21 cellular contexts compared by ENCODE assay signal in genomic region chr5:5570646-5571045, GRCh38.
DNase-seq lines count a peak whose midpoint lies in the region; ATAC-seq, FAIRE-seq and TF ChIP-seq lines count a peak whose summit lies in the region.
"Had no signal": no experiment of that assay in that cellular context is flagged by ENCODE, and none has a peak within 500 bp of the region (broad histone marks: within the 10 kb centered on the region; RNA-seq: fewer than 3 reads in every experiment).

No MANE protein-coding gene starts in this region.

- TF ChIP-seq RAD21 in K562 (CRISPR knock-in tag; conservative IDR thresholded peaks at IDR 0.05 in 1 of 2, IDR thresholded peaks at IDR 0.05 in 1 of 2), result no peak

- H4K20me1 ChIP-seq in H9 (ENCODE audit: control insufficient read depth, insufficient read depth, insufficient read length) (no peaks in the 10 kb centered on the region), K562 (replicated peaks; ENCODE audit: control insufficient read depth, insufficient read depth, low read length) (no peaks in the 10 kb centered on the region; the same call in 1 of the 2 replicates)
- H4K20me1 ChIP-seq: BLaER1 treated with 17β-estradiol and CSF1 and Interleukin-3, amounts not matched to agents 10 nM and 100 nM had no signal

- ATAC-seq in K562, result no peak
- ATAC-seq: A549; CD8-positive, alpha-beta T cell had no signal

- no peak for TF ChIP-seq EP300 in K562 (IDR thresholded peaks at IDR 0.05; ENCODE audit: low read length)

- H3T11ph ChIP-seq in H9 (ENCODE audit: low read length), result no peak overlapping the region

- H3K79me1 ChIP-seq in H9 (ENCODE audit: insufficient read depth, low read depth, low read length, poor library complexity, severe bottlenecking), result no peaks in the 10 kb centered on the region

- H3K36me3 Mint-ChIP-seq in H9 (ENCODE audit: insufficient read depth in 1 of 3, low read depth in 3 of 3), result no peaks in the 10 kb centered on the region
- H3K36me3 Mint-ChIP-seq: CD8-positive, alpha-beta T cell had no signal

- no peak overlapping the region for H4K5ac ChIP-seq in H9 (ENCODE audit: insufficient read length, low read depth, low read length)

- peak overlapping the region; percentile 25; the same call in 1 of the 2 replicates for H3K14ac ChIP-seq in H9 (ENCODE audit: insufficient read depth, low read length)

- no peak overlapping the region for H2AK5ac ChIP-seq in H9 (ENCODE audit: insufficient read length, low read length)

- no peaks in the 10 kb centered on the region; a peak in 1 of 5 replicates for H3K9me3 Mint-ChIP-seq in H9
- H3K9me3 Mint-ChIP-seq: CD4-positive, alpha-beta T cell; CD8-positive, alpha-beta T cell had no signal

- no peak overlapping the region for H2BK15ac ChIP-seq in H9 (ENCODE audit: low read depth, low read length)

- H3K4ac ChIP-seq in H9 (ENCODE audit: low read depth, low read length), result no peak overlapping the region

- H2BK5ac ChIP-seq in H9 (ENCODE audit: insufficient read length, low read length), result no peak overlapping the region

- no peaks in the 10 kb centered on the region for H3K27me3 ChIP-seq in H9 (ENCODE audit: insufficient read depth, low read length)
- H3K27me3 ChIP-seq in K562 (ENCODE audit: control insufficient read depth in 2 of 2, insufficient read depth in 2 of 2, low read length in 2 of 2), result peaks cover 30 to 73% of the 10 kb centered on the region in 2 experiments
- H3K27me3 ChIP-seq in tibial artery, result no peaks in the 10 kb centered on the region
- H3K27me3 ChIP-seq: BLaER1 treated with 17β-estradiol and CSF1 and Interleukin-3, amounts not matched to agents 10 nM and 100 nM had no signal

- H3K27me3 Mint-ChIP-seq in H9 (ENCODE audit: low read depth), result peaks cover 3% of the 10 kb centered on the region

- TF ChIP-seq CTCF in H9 (conservative IDR thresholded peaks at IDR 0.05), result no peak
- TF ChIP-seq CTCF in K562 (IDR thresholded peaks at IDR 0.05 in 2 of 3, conservative IDR thresholded peaks at IDR 0.05 in 1 of 3; ENCODE audit: insufficient read depth in 2 of 3, low read depth in 1 of 3, low read length in 3 of 3), result no peak
- TF ChIP-seq CTCF in tibial artery (IDR thresholded peaks at IDR 0.05), result no peak

- DNase-seq in H9 (no peak), K562 (ENCODE audit: extremely low read depth in 1 of 4, low spot score in 3 of 4) (no peak), tibial artery (no peak), NCI-H524 (lab: John Stamatoyannopoulos, UW) (no peak), KBM-7 (no peak)
- DNase-seq: AML-193; Caco-2; Calu3; CD4-positive, alpha-beta T cell; CD8-positive, alpha-beta T cell; DMS79 treated with DMSO at 0.1 percent for 48 hours; GF-D8 had no signal

- H3K9ac ChIP-seq in H9 (ENCODE audit: extremely low read depth, insufficient read length, low read length) (no peak overlapping the region), K562 (ENCODE audit: insufficient read depth in 1 of 2, low read depth in 2 of 2, low read length in 2 of 2) (no peak overlapping the region)
- H3K9ac ChIP-seq: BLaER1 treated with 17β-estradiol and CSF1 and Interleukin-3, amounts not matched to agents 10 nM and 100 nM had no signal

- no peak overlapping the region for H2BK120ac ChIP-seq in H9 (ENCODE audit: low read depth, low read length, poor library complexity, severe bottlenecking)

- no peak overlapping the region for H2BK20ac ChIP-seq in H9 (ENCODE audit: low read depth, low read length, poor library complexity, severe bottlenecking)

- H3K4me3 ChIP-seq in K562, result no peak overlapping the region
- no peak overlapping the region for H3K4me3 ChIP-seq in tibial artery
- H3K4me3 ChIP-seq: A549; BLaER1 treated with 17β-estradiol and CSF1 and Interleukin-3, amounts not matched to agents 10 nM and 100 nM had no signal

- peaks cover 18 to 23% of the 10 kb centered on the region in 2 experiments for H3K4me1 Mint-ChIP-seq in H9
- H3K4me1 Mint-ChIP-seq: B cell had no signal

- H4K8ac ChIP-seq in H9 (replicated peaks; ENCODE audit: insufficient read length, low read depth, low read length), result no peak overlapping the region

- H3K18ac ChIP-seq in H9 (ENCODE audit: insufficient read length, low read depth, low read length), result no peak overlapping the region

- H3K79me2 ChIP-seq in H9 (ENCODE audit: insufficient read depth, low read length) (no peaks in the 10 kb centered on the region), K562 (ENCODE audit: control insufficient read depth, insufficient read depth, low read length) (no peaks in the 10 kb centered on the region)

- H3K36me3 ChIP-seq in K562 (ENCODE audit: control insufficient read depth, insufficient read depth, low read length) (no peaks in the 10 kb centered on the region), tibial artery (no peaks in the 10 kb centered on the region)
- H3K36me3 ChIP-seq: BLaER1 treated with 17β-estradiol and CSF1 and Interleukin-3, amounts not matched to agents 10 nM and 100 nM had no signal

- H3K56ac ChIP-seq in H9 (ENCODE audit: insufficient read length, low read depth, low read length), result no peak overlapping the region

- no peaks in the 10 kb centered on the region for H3K9me3 ChIP-seq in H9 (ENCODE audit: control insufficient read depth, low read depth, low read length)
- no peaks in the 10 kb centered on the region for H3K9me3 ChIP-seq in K562 (replicated peaks; ENCODE audit: control insufficient read depth, insufficient read depth, low read depth, low read length)
- H3K9me3 ChIP-seq in tibial artery, result no peaks in the 10 kb centered on the region
- H3K9me3 ChIP-seq: A549; BLaER1 treated with 17β-estradiol and CSF1 and Interleukin-3, amounts not matched to agents 10 nM and 100 nM; Caco-2 had no signal

- H4K91ac ChIP-seq in H9 (ENCODE audit: insufficient read length, low read depth, low read length), result no peak overlapping the region

- WGBS in H9 (ENCODE audit: extremely low coverage, insufficient read length, low lambda C conversion rate), result no CpG with 5 or more reads among the region's 8 CpGs
- WGBS in K562 (ENCODE audit: insufficient coverage, low coverage, missing lambda C conversion rate), result 11% methylated on average over 8 of the region's 8 CpGs

- H3K27ac Mint-ChIP-seq in H9, result no peak overlapping the region
- H3K27ac Mint-ChIP-seq: B cell; CD4-positive, alpha-beta T cell; CD8-positive, alpha-beta T cell had no signal

- POLR2A ChIA-PET in K562 (lab: Yijun Ruan, JAX), result no interaction called here

- no peak overlapping the region for H2BK12ac ChIP-seq in H9 (ENCODE audit: insufficient read length, low read depth, low read length)

- H3K23me2 ChIP-seq in H9 (ENCODE audit: insufficient read length, low read depth, low read length, poor library complexity, severe bottlenecking), result no peaks in the 10 kb centered on the region

- H3K27ac ChIP-seq in H9 (ENCODE audit: insufficient read length, low read depth, low read length) (no peak overlapping the region), K562 (ENCODE audit: extremely low read depth, low read depth, low read length) (no peak overlapping the region), tibial artery (peak overlapping the region; percentile 76 to 83)
- H3K27ac ChIP-seq: 22Rv1; A549; BLaER1 treated with 17β-estradiol and CSF1 and Interleukin-3, amounts not matched to agents 10 nM and 100 nM; C4-2B had no signal

- in situ Hi-C loops in K562 (cut with MboI), result no loop called here
- in situ Hi-C loops in KBM-7 (cut with MboI; ENCODE audit: low pct_unique_long_range_greater_than_20kb, low sequenced_read_pairs), result no loop called here

- H3K4me2 ChIP-seq in H9 (ENCODE audit: insufficient read depth, insufficient read length, low read length) (no peak overlapping the region), K562 (ENCODE audit: insufficient read depth, low read length) (no peak overlapping the region)
- H3K4me2 ChIP-seq: A549; BLaER1 treated with 17β-estradiol and CSF1 and Interleukin-3, amounts not matched to agents 10 nM and 100 nM had no signal

- intact Hi-C loops in K562 (cut with micrococcal nuclease) (no loop called here), tibial artery (cut with DNase I; ENCODE audit: low total_unique reads) (loop anchor here (5.0 kb wide), 1 partner anchor 87 kb away; no protein-coding TSS in a partner anchor)

- CTCF ChIA-PET in K562 (lab: Yijun Ruan, JAX; ENCODE audit: low intra/inter-chr PET ratio), result no interaction called here

- H3K4me1 ChIP-seq in H9 (ENCODE audit: insufficient read depth, low read length), result no peaks in the 10 kb centered on the region
- H3K4me1 ChIP-seq in K562 (replicated peaks in 1 of 2; ENCODE audit: control insufficient read depth in 2 of 2, insufficient read depth in 2 of 2, low read length in 2 of 2), result no peaks in the 10 kb centered on the region; a peak in 1 of 5 replicates
- H3K4me1 ChIP-seq in tibial artery, result peaks cover 0 to 40% (median 27%) of the 10 kb centered on the region in 4 donors
- H3K4me1 ChIP-seq: A549; BLaER1 treated with 17β-estradiol and CSF1 and Interleukin-3, amounts not matched to agents 10 nM and 100 nM; Caco-2 had no signal

- no peak for FAIRE-seq in K562 (lab: Jason Lieb, UNC)
- FAIRE-seq: A549, D721Med, G401.6, GM12891, GM19239 had no signal

- H3K23ac ChIP-seq in H9 (ENCODE audit: insufficient read length, low read depth, low read length), result no peak overlapping the region

- no peak overlapping the region for H3K4me3 Mint-ChIP-seq in H9
- H3K4me3 Mint-ChIP-seq: B cell; CD4-positive, alpha-beta T cell; CD8-positive, alpha-beta T cell had no signal

- no peaks in the 10 kb centered on the region for H3K9me1 ChIP-seq in K562 (ENCODE audit: control insufficient read depth, insufficient read depth, low read length)

- no TSS peak for BruUV-seq in K562 (replicated peaks; lab: Mats Ljungman, UMichigan)

- no peak for TF ChIP-seq POLR2A in K562 (conservative IDR thresholded peaks at IDR 0.05)

- H2AFZ ChIP-seq in H9 (ENCODE audit: low read length) (no peak overlapping the region), K562 (ENCODE audit: low read depth, low read length) (no peak overlapping the region)

TF ChIP-seq in K562, 482 proteins besides CTCF, POLR2A, EP300 and RAD21:
- TF ChIP-seq, protein P1, sequence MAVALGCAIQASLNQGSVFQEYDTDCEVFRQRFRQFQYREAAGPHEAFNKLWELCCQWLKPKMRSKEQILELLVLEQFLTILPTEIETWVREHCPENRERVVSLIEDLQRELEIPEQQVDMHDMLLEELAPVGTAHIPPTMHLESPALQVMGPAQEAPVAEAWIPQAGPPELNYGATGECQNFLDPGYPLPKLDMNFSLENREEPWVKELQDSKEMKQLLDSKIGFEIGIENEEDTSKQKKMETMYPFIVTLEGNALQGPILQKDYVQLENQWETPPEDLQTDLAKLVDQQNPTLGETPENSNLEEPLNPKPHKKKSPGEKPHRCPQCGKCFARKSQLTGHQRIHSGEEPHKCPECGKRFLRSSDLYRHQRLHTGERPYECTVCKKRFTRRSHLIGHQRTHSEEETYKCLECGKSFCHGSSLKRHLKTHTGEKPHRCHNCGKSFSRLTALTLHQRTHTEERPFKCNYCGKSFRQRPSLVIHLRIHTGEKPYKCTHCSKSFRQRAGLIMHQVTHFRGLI (CRISPR knock-in tag; IDR thresholded peaks at IDR 0.05), result no peak
- TF ChIP-seq HDAC2 (IDR thresholded peaks at IDR 0.05) (no peak), HCFC1 (IDR thresholded peaks at IDR 0.05; ENCODE audit: low read depth, low read length) (no peak), HMG20A (CRISPR knock-in tag; conservative IDR thresholded peaks at IDR 0.05) (no peak), FOXK1 (CRISPR knock-in tag; IDR thresholded peaks at IDR 0.05; ENCODE audit: borderline replicate concordance) (no peak), ZNF583 (CRISPR knock-in tag; IDR thresholded peaks at IDR 0.05) (0 out of 2 replicates have a peak, but pooled peaks have one; percentile 28)
TF ChIP-seq in K562: peak in this region for 1.

Comparison
In these comparisons a context has a peak if more than half of its experiments do, and no peak if none do; other contexts are left out.
1. H3K27ac ChIP-seq: peak in tibial artery (2 of 2); none in H9 (single experiment) and K562 (single experiment).